In the genomic region with DNA sequence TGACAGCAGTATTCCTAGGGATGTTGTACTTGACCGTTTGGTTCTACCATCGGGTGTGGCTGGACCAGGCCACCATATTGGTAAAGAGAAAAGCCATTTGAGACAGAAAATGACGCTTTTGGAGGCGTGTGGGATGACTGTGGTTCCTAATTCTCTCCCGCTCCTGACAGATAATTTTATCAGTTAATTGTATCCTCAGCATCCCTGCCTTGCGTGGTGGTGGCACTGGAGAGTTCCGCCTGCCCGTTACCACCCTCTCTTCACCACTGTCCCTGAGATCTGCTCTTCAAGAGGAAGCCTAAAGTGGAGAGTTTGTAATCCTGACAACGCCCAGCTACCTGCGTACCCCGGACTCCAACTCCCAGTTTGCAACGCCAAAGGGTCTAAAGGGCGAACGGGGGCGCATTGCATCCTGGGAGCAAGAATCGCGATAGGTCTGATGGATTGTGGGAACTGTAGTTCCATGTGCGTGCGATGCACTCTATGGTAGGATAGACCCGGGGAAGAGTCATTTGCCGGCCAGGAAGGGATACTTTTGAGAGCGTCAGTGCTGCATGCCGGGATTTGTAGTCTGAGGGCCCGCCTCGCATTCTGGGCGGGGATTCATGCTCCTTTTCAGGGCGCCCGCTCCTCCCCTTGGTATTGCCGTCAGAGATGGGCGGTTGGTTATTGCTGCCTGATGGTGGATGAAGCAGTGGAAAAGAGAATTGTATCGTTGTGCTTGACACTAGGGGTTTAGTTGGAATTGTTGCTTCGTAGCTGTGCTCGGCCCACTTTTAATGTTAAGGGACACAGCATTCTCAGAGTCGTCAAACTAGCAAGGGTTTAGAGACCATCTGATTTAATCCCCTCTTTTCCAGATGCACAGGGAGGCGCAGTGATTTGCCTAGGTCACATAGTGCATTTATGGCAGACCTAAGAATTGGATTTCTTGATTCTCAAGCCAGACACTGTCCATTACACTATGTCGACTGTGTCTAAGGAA, we compare ENCODE assay signal across 8 cellular contexts.
DNase-seq lines count a peak whose midpoint lies in the region; ATAC-seq and TF ChIP-seq lines count a peak whose summit lies in the region.

No MANE protein-coding gene starts in this region.

- peak; percentile 61 for ATAC-seq in GM21529 (IDR thresholded peaks at IDR 0.05; ENCODE audit: unreplicated experiment)

- H3K27ac ChIP-seq in OCI-LY3 (ENCODE audit: low read length) (peak overlapping the region; percentile 92), epithelial cell of prostate (peak overlapping the region; percentile 98)

- H2AFZ ChIP-seq in OCI-LY3 (ENCODE audit: low read depth, low read length): peak overlapping the region; percentile 55

- peak; percentile 100 for DNase-seq in DMS153 (lab: John Stamatoyannopoulos, UW)
- DNase-seq in HuH-7.5 (ENCODE audit: low spot score): peak; percentile 96
- DNase-seq in activated T-cell treated with anti-CD3 and anti-CD28 coated beads for 24 hours (ENCODE audit: low read depth): peak; percentile 94
- DNase-seq in epithelial cell of prostate (ENCODE audit: low read depth, low spot score): peak; percentile 98
- peak; percentile 98 for DNase-seq in middle frontal gyrus (ENCODE audit: extremely low spot score, low spot score)
- DNase-seq in stimulated activated CD8-positive, alpha-beta memory T cell treated with anti-CD3 and anti-CD28 coated beads, Interleukin-2, amount 100 ng/mL, for 1 hour (ENCODE audit: low read depth in 2 of 2): peak; percentile 87 to 90

- peaks cover 16% of the 10 kb centered on the region for H4K20me1 ChIP-seq in OCI-LY3 (ENCODE audit: insufficient read depth, low read length)

- peaks cover 40% of the 10 kb centered on the region for H3K79me2 ChIP-seq in OCI-LY3 (ENCODE audit: low read length)

- H3K4me3 ChIP-seq in OCI-LY3 (ENCODE audit: low read length): peak overlapping the region; percentile 83

- no peaks in the 10 kb centered on the region for H3K27me3 ChIP-seq in OCI-LY3 (ENCODE audit: low read depth, low read length)

- H3K9ac ChIP-seq in OCI-LY3 (ENCODE audit: low read length): peak overlapping the region; percentile 91

- H3K9me3 ChIP-seq in OCI-LY3 (ENCODE audit: insufficient read depth, low read length): no peaks in the 10 kb centered on the region

- TF ChIP-seq CTCF in OCI-LY3 (IDR thresholded peaks at IDR 0.05; ENCODE audit: low read depth, low read length): no peak

- peaks cover 23% of the 10 kb centered on the region for H3K36me3 ChIP-seq in OCI-LY3 (replicated peaks; ENCODE audit: low read depth, low read length)

- H3K4me1 ChIP-seq in OCI-LY3 (ENCODE audit: low read length): peaks cover 25% of the 10 kb centered on the region

- H3K4me2 ChIP-seq in OCI-LY3 (ENCODE audit: low read length): peak overlapping the region; percentile 85

Comparison
In these comparisons a context has a peak if more than half of its experiments do, and no peak if none do; other contexts are left out.
1. Peak in every context shown above with its lines: DNase-seq, ATAC-seq, H3K4me3 ChIP-seq and H3K27ac ChIP-seq.